8 cellular contexts compared by ENCODE assay signal in the genomic region with DNA sequence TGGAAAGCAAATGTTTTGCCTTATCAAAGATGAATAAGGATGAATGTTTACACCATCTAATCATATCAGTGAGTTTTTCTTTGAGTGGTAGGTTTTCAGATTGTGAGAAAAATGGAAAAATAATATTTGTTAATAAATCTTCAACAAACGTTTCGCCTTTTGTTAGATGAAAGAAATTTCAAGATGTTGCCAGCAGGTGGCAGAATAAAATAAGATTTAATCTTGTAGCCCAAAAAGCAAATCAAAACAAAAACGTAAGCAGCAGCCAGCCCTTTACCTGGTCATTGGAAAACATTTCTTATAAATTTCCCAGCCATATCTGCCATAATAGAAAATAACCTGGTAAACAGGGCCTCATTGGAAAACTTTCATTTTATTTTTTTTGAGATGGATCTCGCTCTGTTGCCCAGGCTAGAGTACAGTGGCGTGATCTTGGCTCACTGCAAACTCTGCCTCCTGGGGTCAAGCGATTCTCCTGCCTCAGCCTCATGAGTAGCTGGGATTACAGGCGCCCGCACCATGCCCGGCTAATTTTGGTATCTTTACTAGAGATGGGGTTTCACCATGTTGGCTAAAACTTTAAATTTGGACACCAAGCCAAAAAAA. TPM values are rescaled to one million over a fixed set of nuclear protein-coding genes. Genes with fewer than 3 reads are reported as not detected.
DNase-seq lines count a peak whose midpoint lies in the region; ATAC-seq and TF ChIP-seq lines count a peak whose summit lies in the region.

No MANE protein-coding gene starts in this region.

- ATAC-seq in GM21447 (IDR thresholded peaks at IDR 0.05; ENCODE audit: unreplicated experiment) (no peak), HG02763 (IDR thresholded peaks at IDR 0.05; ENCODE audit: unreplicated experiment) (no peak)

- no peaks in the 10 kb centered on the region for H3K9me3 ChIP-seq in neutrophil

- no peak overlapping the region for H3K4me3 ChIP-seq in epithelial cell of proximal tubule (ENCODE audit: low read depth, low read length)
- H3K4me3 ChIP-seq in neutrophil (ENCODE audit: low read depth in 1 of 2, low read length in 1 of 2), result no peak overlapping the region

- TF ChIP-seq CTCF in RWPE1 (conservative IDR thresholded peaks at IDR 0.05; ENCODE audit: low read depth) (peak; percentile 42), epithelial cell of proximal tubule (conservative IDR thresholded peaks at IDR 0.05; ENCODE audit: low read depth, low read length) (peak; percentile 46), neutrophil (IDR thresholded peaks at IDR 0.05) (peak; percentile 58)

- H3K4me1 ChIP-seq in neutrophil (ENCODE audit: control insufficient read depth in 1 of 2, insufficient read depth in 1 of 2, low read depth in 1 of 2, low read length in 1 of 2), result peaks cover 0 to 3% of the 10 kb centered on the region in 2 experiments

- POLR2A ChIA-PET in RWPE1 (lab: Yijun Ruan, JAX; ENCODE audit: low non-redundant PET), result no interaction called here

- DNase-seq in SIG-M5 treated with dmso at 0.1 percent for 504 hours (lab: John Stamatoyannopoulos, UW; ENCODE audit: unreplicated experiment), result peak; percentile 40
- DNase-seq in SIG-M5 (lab: John Stamatoyannopoulos, UW), result no peak
- peak; percentile 54 for DNase-seq in M059J (ENCODE audit: low read depth)
- peak; percentile 48 for DNase-seq in RWPE1 (ENCODE audit: low spot score)
- no peak for DNase-seq in epithelial cell of proximal tubule (ENCODE audit: low read depth)

- CTCF ChIA-PET in RWPE1 (lab: Yijun Ruan, JAX), result interaction anchor here (1.0 to 3.0 kb wide), 3 partner anchors 77 to 97 kb away, joined by 3 to 22 read pairs (median 3); a partner anchor contains a TSS

- no peaks in the 10 kb centered on the region for H3K36me3 ChIP-seq in neutrophil

- no peaks in the 10 kb centered on the region for H3K27me3 ChIP-seq in neutrophil

- H3K27ac ChIP-seq in RWPE1 (no peak overlapping the region), neutrophil (no peak overlapping the region)

RNA-seq across cellular contexts. Expression of a gene that starts 15.4 kb away (rescaled TPM):
- total RNA-seq in M059J (2014; rRNA removed; shearing (Covaris generic)), result 6.3 and 8.3 TPM in 2 replicates
- 5.5 and 12.4 TPM in 2 replicates for total RNA-seq in epithelial cell of proximal tubule

RNA-seq across cellular contexts. Expression of a gene that starts 27.7 kb away (rescaled TPM):
- 0.25 TPM in 1 of 2 replicates, not detected in the other for total RNA-seq in M059J (2014; rRNA removed; shearing (Covaris generic))
- 0.81 TPM in 1 of 2 replicates, not detected in the other for total RNA-seq in epithelial cell of proximal tubule

Comparison
In these comparisons a context has a peak if more than half of its experiments do, and no peak if none do; other contexts are left out.
1. DNase-seq: peak in SIG-M5 treated with dmso at 0.1 percent for 504 hours (single experiment), M059J (single experiment) and RWPE1 (single experiment); none in SIG-M5 (single experiment) and epithelial cell of proximal tubule (single experiment).
2. Peak in every context shown above with its lines, with median percentiles within 50 percentile points of each other: CTCF ChIP-seq.